ENCODE assay signal across 11 cellular contexts in genomic region chr1:48039088-48040049, GRCh38. TPM values are rescaled to one million over a fixed set of nuclear protein-coding genes. Genes with fewer than 3 reads are reported as not detected.
DNase-seq lines count a peak whose midpoint lies in the region; ATAC-seq and TF ChIP-seq lines count a peak whose summit lies in the region.
"Had no signal": no experiment of that assay in that cellular context is flagged by ENCODE, and none has a peak within 500 bp of the region (broad histone marks: within the 10 kb centered on the region; RNA-seq: fewer than 3 reads in every experiment).

No MANE protein-coding gene starts in this region.

- H3K36me3 Mint-ChIP-seq in WTC11 (no peaks in the 10 kb centered on the region), nephron (ENCODE audit: low read depth) (no peaks in the 10 kb centered on the region)
- no peaks in the 10 kb centered on the region for H3K36me3 Mint-ChIP-seq in activated T-helper 17 cell treated with anti-CD3 and anti-CD28 coated beads, Interleukin-2, amount 50 U/mL, for 72 hours (ENCODE audit: low read depth)
- H3K36me3 Mint-ChIP-seq: brain had no signal

- H3K9me3 Mint-ChIP-seq in WTC11 (peaks cover 5% of the 10 kb centered on the region; the same call in 1 of the 2 replicates), nephron (no peaks in the 10 kb centered on the region)
- H3K9me3 Mint-ChIP-seq in activated T-helper 17 cell treated with anti-CD3 and anti-CD28 coated beads, Interleukin-2, amount 50 U/mL, for 72 hours = no peaks in the 10 kb centered on the region

- POLR2A ChIA-PET in WTC11 (lab: Charles Lee) = no interaction called here

- CTCF ChIA-PET in WTC11 (lab: Charles Lee) = interaction anchor here (0.6 to 2.7 kb wide), 6 partner anchors 16 to 54 kb away, joined by 3 to 8 read pairs (median 5); partner anchors contain the start of gene TRABD2B

- DNase-seq in WTC11 (ENCODE audit: low spot score) (no peak), DMS114 treated with DMSO at 0.1 percent for 48 hours (lab: John Stamatoyannopoulos, UW; ENCODE audit: unreplicated experiment) (no peak)
- no peak for DNase-seq in NK-92 treated with Interleukin-12 subunit alpha and Interleukin-12 subunit beta, amount 100 ng/mL, for 24 hours (lab: John Stamatoyannopoulos, UW)
- DNase-seq: foreskin melanocyte, NCI-H146 had no signal

- peak; percentile 49 for ATAC-seq in GM18519 (IDR thresholded peaks at IDR 0.05; ENCODE audit: low FRiP score, unreplicated experiment)
- ATAC-seq in HG02623 (IDR thresholded peaks at IDR 0.05; ENCODE audit: unreplicated experiment) = peak; percentile 58
- ATAC-seq in WTC11 = peak; percentile 38
- ATAC-seq in activated T-helper 17 cell treated with anti-CD3 and anti-CD28 coated beads, Interleukin-2, amount 50 U/mL, for 72 hours (replicated peaks) = no peak
- ATAC-seq in HG03196 (IDR thresholded peaks at IDR 0.05; ENCODE audit: unreplicated experiment) = no peak

- no peak for TF ChIP-seq CTCF in WTC11 (IDR thresholded peaks at IDR 0.05)
- TF ChIP-seq CTCF in nephron (IDR thresholded peaks at IDR 0.05; ENCODE audit: unreplicated experiment in 3 of 3) = no peak

- H3K4me1 Mint-ChIP-seq in WTC11 = peaks cover 43% of the 10 kb centered on the region
- H3K4me1 Mint-ChIP-seq in nephron = peaks cover 93% of the 10 kb centered on the region
- no peaks in the 10 kb centered on the region for H3K4me1 Mint-ChIP-seq in activated T-helper 17 cell treated with anti-CD3 and anti-CD28 coated beads, Interleukin-2, amount 50 U/mL, for 72 hours

- no peak overlapping the region for H3K4me3 Mint-ChIP-seq in WTC11
- peak overlapping the region; percentile 1 to 23 (median 21) for H3K4me3 Mint-ChIP-seq in nephron
- no peak overlapping the region for H3K4me3 Mint-ChIP-seq in activated T-helper 17 cell treated with anti-CD3 and anti-CD28 coated beads, Interleukin-2, amount 50 U/mL, for 72 hours
- H3K4me3 Mint-ChIP-seq: brain had no signal

- H3K27ac Mint-ChIP-seq in WTC11 (no peak overlapping the region), nephron (peak overlapping the region; percentile 77 to 81 (median 78))
- H3K27ac Mint-ChIP-seq in activated T-helper 17 cell treated with anti-CD3 and anti-CD28 coated beads, Interleukin-2, amount 50 U/mL, for 72 hours = no peak overlapping the region

- H3K27me3 Mint-ChIP-seq in WTC11 (ENCODE audit: low read depth) (peaks cover 51% of the 10 kb centered on the region), nephron (ENCODE audit: low read depth) (peaks cover 49% of the 10 kb centered on the region)
- peaks cover 11% of the 10 kb centered on the region for H3K27me3 Mint-ChIP-seq in activated T-helper 17 cell treated with anti-CD3 and anti-CD28 coated beads, Interleukin-2, amount 50 U/mL, for 72 hours

TF ChIP-seq in WTC11, 78 proteins besides CTCF, POLR2A, EP300 and RAD21:
- no peak for TF ChIP-seq ATF6 (CRISPR knock-in tag; IDR thresholded peaks at IDR 0.05)
- TF ChIP-seq CDX4 (CRISPR knock-in tag; IDR thresholded peaks at IDR 0.05; ENCODE audit: borderline replicate concordance) = no peak
- no peak for TF ChIP-seq SOX15 (CRISPR knock-in tag; IDR thresholded peaks at IDR 0.05)
- TF ChIP-seq HMGA2 (CRISPR knock-in tag; IDR thresholded peaks at IDR 0.05) = no peak
- TF ChIP-seq AR (CRISPR knock-in tag; IDR thresholded peaks at IDR 0.05) = no peak
- TF ChIP-seq NFATC4 (CRISPR knock-in tag; IDR thresholded peaks at IDR 0.05) = no peak
- TF ChIP-seq ZNF232 (CRISPR knock-in tag; IDR thresholded peaks at IDR 0.05) = no peak
- TF ChIP-seq ZNF121 (CRISPR knock-in tag; IDR thresholded peaks at IDR 0.05) = no peak
- no peak for TF ChIP-seq SP1 (CRISPR knock-in tag; conservative IDR thresholded peaks at IDR 0.05)
- TF ChIP-seq RELA (CRISPR knock-in tag; IDR thresholded peaks at IDR 0.05; ENCODE audit: borderline replicate concordance) = no peak
- no peak for TF ChIP-seq NR3C1 (CRISPR knock-in tag; conservative IDR thresholded peaks at IDR 0.05; ENCODE audit: low read depth)
- TF ChIP-seq NFE2L1 (CRISPR knock-in tag; IDR thresholded peaks at IDR 0.05) = no peak
- TF ChIP-seq ZNF263 (CRISPR knock-in tag; IDR thresholded peaks at IDR 0.05; ENCODE audit: low read depth) = no peak

RNA-seq across cellular contexts. Expression of gene TRABD2B, which starts 42.2 kb away (rescaled TPM):
- total RNA-seq in WTC11 (2021) = 7.8 to 10.8 TPM (median 10.3 TPM) in 3 replicates
- not detected for total RNA-seq in activated T-helper 17 cell treated with anti-CD3 and anti-CD28 coated beads, Interleukin-2, amount 50 U/mL, for 72 hours

Comparison
In these comparisons a context has a peak if more than half of its experiments do, and no peak if none do; other contexts are left out.
1. ATAC-seq: peak in GM18519 (single experiment), HG02623 (single experiment) and WTC11 (single experiment); none in activated T-helper 17 cell treated with anti-CD3 and anti-CD28 coated beads, Interleukin-2, amount 50 U/mL, for 72 hours (single experiment) and HG03196 (single experiment).
2. H3K27ac Mint-ChIP-seq: peak in nephron (3 of 3); none in WTC11 (single experiment) and activated T-helper 17 cell treated with anti-CD3 and anti-CD28 coated beads, Interleukin-2, amount 50 U/mL, for 72 hours (single experiment).
3. H3K4me3 Mint-ChIP-seq: peak in nephron (3 of 3); none in WTC11 (single experiment) and activated T-helper 17 cell treated with anti-CD3 and anti-CD28 coated beads, Interleukin-2, amount 50 U/mL, for 72 hours (single experiment).